In the genomic region with DNA sequence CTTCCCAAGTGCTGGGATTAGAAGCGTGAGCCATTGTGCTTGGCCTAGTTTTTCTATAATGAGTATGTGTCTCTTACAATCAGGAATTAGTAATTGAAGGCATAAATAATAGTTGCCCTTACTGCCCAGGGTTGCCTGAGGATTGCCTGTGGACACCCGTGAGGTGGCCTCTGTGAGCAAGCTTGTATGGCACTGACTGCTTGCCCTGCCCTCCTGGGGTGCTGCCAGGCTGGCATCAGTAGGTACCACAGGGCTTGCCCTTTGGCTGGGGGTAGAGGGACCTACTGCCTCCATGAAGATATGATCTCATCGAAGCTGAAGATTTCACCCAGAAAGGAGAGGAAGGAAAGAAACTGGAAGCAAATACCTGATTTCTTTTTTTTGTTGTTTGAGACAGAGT, we compare ENCODE assay signal across 1 cellular context.
TF ChIP-seq lines count a peak whose summit lies in the region.

No MANE protein-coding gene starts in this region.

TF ChIP-seq in GM23338, 12 proteins besides CTCF, POLR2A, EP300 and RAD21 (continued from another document):
- TF ChIP-seq, protein P1, sequence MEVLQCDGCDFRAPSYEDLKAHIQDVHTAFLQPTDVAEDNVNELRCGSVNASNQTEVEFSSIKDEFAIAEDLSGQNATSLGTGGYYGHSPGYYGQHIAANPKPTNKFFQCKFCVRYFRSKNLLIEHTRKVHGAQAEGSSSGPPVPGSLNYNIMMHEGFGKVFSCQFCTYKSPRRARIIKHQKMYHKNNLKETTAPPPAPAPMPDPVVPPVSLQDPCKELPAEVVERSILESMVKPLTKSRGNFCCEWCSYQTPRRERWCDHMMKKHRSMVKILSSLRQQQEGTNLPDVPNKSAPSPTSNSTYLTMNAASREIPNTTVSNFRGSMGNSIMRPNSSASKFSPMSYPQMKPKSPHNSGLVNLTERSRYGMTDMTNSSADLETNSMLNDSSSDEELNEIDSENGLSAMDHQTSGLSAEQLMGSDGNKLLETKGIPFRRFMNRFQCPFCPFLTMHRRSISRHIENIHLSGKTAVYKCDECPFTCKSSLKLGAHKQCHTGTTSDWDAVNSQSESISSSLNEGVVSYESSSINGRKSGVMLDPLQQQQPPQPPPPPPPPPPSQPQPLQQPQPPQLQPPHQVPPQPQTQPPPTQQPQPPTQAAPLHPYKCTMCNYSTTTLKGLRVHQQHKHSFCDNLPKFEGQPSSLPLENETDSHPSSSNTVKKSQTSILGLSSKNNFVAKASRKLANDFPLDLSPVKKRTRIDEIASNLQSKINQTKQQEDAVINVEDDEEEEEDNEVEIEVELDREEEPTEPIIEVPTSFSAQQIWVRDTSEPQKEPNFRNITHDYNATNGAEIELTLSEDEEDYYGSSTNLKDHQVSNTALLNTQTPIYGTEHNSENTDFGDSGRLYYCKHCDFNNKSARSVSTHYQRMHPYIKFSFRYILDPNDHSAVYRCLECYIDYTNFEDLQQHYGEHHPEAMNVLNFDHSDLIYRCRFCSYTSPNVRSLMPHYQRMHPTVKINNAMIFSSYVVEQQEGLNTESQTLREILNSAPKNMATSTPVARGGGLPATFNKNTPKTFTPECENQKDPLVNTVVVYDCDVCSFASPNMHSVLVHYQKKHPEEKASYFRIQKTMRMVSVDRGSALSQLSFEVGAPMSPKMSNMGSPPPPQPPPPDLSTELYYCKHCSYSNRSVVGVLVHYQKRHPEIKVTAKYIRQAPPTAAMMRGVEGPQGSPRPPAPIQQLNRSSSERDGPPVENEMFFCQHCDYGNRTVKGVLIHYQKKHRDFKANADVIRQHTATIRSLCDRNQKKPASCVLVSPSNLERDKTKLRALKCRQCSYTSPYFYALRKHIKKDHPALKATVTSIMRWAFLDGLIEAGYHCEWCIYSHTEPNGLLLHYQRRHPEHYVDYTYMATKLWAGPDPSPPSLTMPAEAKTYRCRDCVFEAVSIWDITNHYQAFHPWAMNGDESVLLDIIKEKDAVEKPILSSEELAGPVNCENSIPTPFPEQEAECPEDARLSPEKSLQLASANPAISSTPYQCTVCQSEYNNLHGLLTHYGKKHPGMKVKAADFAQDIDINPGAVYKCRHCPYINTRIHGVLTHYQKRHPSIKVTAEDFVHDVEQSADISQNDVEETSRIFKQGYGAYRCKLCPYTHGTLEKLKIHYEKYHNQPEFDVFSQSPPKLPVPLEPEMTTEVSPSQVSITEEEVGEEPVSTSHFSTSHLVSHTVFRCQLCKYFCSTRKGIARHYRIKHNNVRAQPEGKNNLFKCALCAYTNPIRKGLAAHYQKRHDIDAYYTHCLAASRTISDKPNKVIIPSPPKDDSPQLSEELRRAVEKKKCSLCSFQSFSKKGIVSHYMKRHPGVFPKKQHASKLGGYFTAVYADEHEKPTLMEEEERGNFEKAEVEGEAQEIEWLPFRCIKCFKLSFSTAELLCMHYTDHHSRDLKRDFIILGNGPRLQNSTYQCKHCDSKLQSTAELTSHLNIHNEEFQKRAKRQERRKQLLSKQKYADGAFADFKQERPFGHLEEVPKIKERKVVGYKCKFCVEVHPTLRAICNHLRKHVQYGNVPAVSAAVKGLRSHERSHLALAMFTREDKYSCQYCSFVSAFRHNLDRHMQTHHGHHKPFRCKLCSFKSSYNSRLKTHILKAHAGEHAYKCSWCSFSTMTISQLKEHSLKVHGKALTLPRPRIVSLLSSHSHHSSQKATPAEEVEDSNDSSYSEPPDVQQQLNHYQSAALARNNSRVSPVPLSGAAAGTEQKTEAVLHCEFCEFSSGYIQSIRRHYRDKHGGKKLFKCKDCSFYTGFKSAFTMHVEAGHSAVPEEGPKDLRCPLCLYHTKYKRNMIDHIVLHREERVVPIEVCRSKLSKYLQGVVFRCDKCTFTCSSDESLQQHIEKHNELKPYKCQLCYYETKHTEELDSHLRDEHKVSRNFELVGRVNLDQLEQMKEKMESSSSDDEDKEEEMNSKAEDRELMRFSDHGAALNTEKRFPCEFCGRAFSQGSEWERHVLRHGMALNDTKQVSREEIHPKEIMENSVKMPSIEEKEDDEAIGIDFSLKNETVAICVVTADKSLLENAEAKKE (CRISPR knock-in tag; IDR thresholded peaks at IDR 0.05): no peak
- TF ChIP-seq CREB1 (CRISPR knock-in tag; IDR thresholded peaks at IDR 0.05; ENCODE audit: low read depth) (no peak), JUNB (IDR thresholded peaks at IDR 0.05; ENCODE audit: unreplicated experiment) (no peak), STAT1 (IDR thresholded peaks at IDR 0.05; ENCODE audit: unreplicated experiment) (no peak), ZNF114 (CRISPR knock-in tag; IDR thresholded peaks at IDR 0.05) (no peak), ZNF331 (CRISPR knock-in tag; IDR thresholded peaks at IDR 0.05; ENCODE audit: low read depth) (no peak), EZH2phosphoT487 (IDR thresholded peaks at IDR 0.05; ENCODE audit: unreplicated experiment) (no peak), EZH2 (IDR thresholded peaks at IDR 0.05; ENCODE audit: low read depth, unreplicated experiment) (no peak), POLR2AphosphoS5 (IDR thresholded peaks at IDR 0.05; ENCODE audit: low read depth) (no peak)
- TF ChIP-seq, protein P2, sequence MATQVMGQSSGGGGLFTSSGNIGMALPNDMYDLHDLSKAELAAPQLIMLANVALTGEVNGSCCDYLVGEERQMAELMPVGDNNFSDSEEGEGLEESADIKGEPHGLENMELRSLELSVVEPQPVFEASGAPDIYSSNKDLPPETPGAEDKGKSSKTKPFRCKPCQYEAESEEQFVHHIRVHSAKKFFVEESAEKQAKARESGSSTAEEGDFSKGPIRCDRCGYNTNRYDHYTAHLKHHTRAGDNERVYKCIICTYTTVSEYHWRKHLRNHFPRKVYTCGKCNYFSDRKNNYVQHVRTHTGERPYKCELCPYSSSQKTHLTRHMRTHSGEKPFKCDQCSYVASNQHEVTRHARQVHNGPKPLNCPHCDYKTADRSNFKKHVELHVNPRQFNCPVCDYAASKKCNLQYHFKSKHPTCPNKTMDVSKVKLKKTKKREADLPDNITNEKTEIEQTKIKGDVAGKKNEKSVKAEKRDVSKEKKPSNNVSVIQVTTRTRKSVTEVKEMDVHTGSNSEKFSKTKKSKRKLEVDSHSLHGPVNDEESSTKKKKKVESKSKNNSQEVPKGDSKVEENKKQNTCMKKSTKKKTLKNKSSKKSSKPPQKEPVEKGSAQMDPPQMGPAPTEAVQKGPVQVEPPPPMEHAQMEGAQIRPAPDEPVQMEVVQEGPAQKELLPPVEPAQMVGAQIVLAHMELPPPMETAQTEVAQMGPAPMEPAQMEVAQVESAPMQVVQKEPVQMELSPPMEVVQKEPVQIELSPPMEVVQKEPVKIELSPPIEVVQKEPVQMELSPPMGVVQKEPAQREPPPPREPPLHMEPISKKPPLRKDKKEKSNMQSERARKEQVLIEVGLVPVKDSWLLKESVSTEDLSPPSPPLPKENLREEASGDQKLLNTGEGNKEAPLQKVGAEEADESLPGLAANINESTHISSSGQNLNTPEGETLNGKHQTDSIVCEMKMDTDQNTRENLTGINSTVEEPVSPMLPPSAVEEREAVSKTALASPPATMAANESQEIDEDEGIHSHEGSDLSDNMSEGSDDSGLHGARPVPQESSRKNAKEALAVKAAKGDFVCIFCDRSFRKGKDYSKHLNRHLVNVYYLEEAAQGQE (IDR thresholded peaks at IDR 0.05; ENCODE audit: unreplicated experiment): no peak
- TF ChIP-seq, protein P3, sequence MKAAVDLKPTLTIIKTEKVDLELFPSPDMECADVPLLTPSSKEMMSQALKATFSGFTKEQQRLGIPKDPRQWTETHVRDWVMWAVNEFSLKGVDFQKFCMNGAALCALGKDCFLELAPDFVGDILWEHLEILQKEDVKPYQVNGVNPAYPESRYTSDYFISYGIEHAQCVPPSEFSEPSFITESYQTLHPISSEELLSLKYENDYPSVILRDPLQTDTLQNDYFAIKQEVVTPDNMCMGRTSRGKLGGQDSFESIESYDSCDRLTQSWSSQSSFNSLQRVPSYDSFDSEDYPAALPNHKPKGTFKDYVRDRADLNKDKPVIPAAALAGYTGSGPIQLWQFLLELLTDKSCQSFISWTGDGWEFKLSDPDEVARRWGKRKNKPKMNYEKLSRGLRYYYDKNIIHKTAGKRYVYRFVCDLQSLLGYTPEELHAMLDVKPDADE (IDR thresholded peaks at IDR 0.05): no peak
TF ChIP-seq in GM23338: peak in this region for 0.
